In the genomic region with DNA sequence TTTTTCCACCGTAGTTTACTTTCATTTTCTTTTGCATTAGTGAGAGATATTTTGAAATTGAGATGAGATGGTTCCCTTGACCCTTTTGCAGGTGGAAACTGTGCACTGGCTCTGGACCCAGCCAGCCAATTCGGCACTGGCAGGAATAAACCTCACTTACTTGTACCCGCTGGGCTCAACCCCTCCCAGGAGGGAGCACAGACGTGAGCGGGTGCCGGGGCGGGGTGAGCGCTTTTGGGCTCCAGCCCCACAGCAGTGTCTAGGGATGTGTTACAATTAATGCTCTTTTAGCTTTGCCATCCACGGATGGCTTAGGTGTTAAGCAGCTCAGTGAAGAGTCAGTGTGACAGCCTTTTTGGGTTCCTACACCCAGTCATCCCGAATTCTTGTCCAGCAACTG, we compare ENCODE assay signal across 23 cellular contexts.
"Had no signal": no experiment of that assay in that cellular context is flagged by ENCODE, and none has a peak within 500 bp of the region (broad histone marks: within the 10 kb centered on the region; RNA-seq: fewer than 3 reads in every experiment).

No MANE protein-coding gene starts in this region.

- DNase-seq: activated CD4-positive, alpha-beta T cell treated with anti-CD3 and anti-CD28 coated beads, Interleukin-2, amount 10 ng/mL, durations not matched to agents 7 days and 5 days; activated CD4-positive, CD25-positive, alpha-beta regulatory T cell treated with anti-CD3 and anti-CD28 coated beads, Interleukin-2, amount 50 U/mL, for 72 hours; activated CD8-positive, alpha-beta memory T cell treated with anti-CD3 and anti-CD28 coated beads, Interleukin-2, amount 10 ng/mL, durations not matched to agents 7 days and 5 days; activated CD8-positive, alpha-beta T cell treated with anti-CD3 and anti-CD28 coated beads for 36 hours; activated gamma-delta T cell; activated T-cell treated with anti-CD3 and anti-CD28 coated beads for 4 hours; anterior cingulate cortex; body of pancreas; cortex of kidney; left cardiac atrium; mesendoderm; naive thymus-derived CD8-positive, alpha-beta T cell; stimulated activated CD4-positive, alpha-beta T cell treated with anti-CD3 and anti-CD28 coated beads, Interleukin-12 subunit alpha, Interleukin-12 subunit beta, amount 100 ng/mL, for 4 hours; stimulated activated CD4-positive, alpha-beta T cell treated with anti-CD3 and anti-CD28 coated beads, Interleukin-4, amount 100 ng/mL, for 4 hours; substantia nigra; thyroid gland; WERI-Rb-1 had no signal

- H3K4me1 ChIP-seq: body of pancreas, heart left ventricle, prostate gland, thyroid gland had no signal

- H3K4me3 ChIP-seq: body of pancreas, cardiac muscle cell, heart left ventricle, prostate gland, thyroid gland had no signal

- H3K9me3 ChIP-seq: body of pancreas, prostate gland, thyroid gland had no signal

- FAIRE-seq: islet of Langerhans, TTC549 had no signal

- H3K36me3 ChIP-seq: cardiac muscle cell, heart left ventricle, prostate gland, thyroid gland, WERI-Rb-1 had no signal

- H3K27ac ChIP-seq: body of pancreas, cardiac muscle cell, epithelial cell of prostate, heart left ventricle, prostate gland, thyroid gland, WERI-Rb-1 had no signal

- H3K27me3 ChIP-seq: body of pancreas, cardiac muscle cell, heart left ventricle, thyroid gland had no signal

- ATAC-seq: activated CD8-positive, alpha-beta memory T cell treated with anti-CD3 and anti-CD28 coated beads, Interleukin-2, amount 10 ng/mL, durations not matched to agents 7 days and 5 days; activated CD8-positive, alpha-beta T cell treated with anti-CD3 and anti-CD28 coated beads for 36 hours; body of pancreas; heart left ventricle; left cardiac atrium; naive thymus-derived CD8-positive, alpha-beta T cell had no signal
